In genomic region chr14:90609376-90609775, GRCh38 we compare ENCODE assay signal across 18 cellular contexts.
A peak's percentile ranks its signal among the peaks of the same experiment; 100 is the strongest.
DNase-seq lines count a peak whose midpoint lies in the region; ATAC-seq and TF ChIP-seq lines count a peak whose summit lies in the region.
"Had no signal": no experiment of that assay in that cellular context is flagged by ENCODE, and none has a peak within 500 bp of the region (broad histone marks: within the 10 kb centered on the region; RNA-seq: fewer than 3 reads in every experiment).

No MANE protein-coding gene starts in this region.

- H3K9me3 ChIP-seq in SJCRH30 (replicated peaks), result no peaks in the 10 kb centered on the region
- H3K9me3 ChIP-seq in transverse colon, result no peaks in the 10 kb centered on the region
- H3K9me3 ChIP-seq: MG63 had no signal

- TF ChIP-seq EP300 in transverse colon (IDR thresholded peaks at IDR 0.05; ENCODE audit: low read depth), result no peak

- no peak for TF ChIP-seq POLR2A in transverse colon (IDR thresholded peaks at IDR 0.05)

- no peak for ATAC-seq in HG02885 (IDR thresholded peaks at IDR 0.05; ENCODE audit: poor library complexity, unreplicated experiment)

- intact Hi-C loops in transverse colon (cut with DNase I; ENCODE audit: low total_unique reads), result no loop called here

- H3K4me3 ChIP-seq in SJCRH30, result no peak overlapping the region
- no peak overlapping the region for H3K4me3 ChIP-seq in transverse colon
- H3K4me3 ChIP-seq: MG63, PC-9, SK-N-MC had no signal

- WGBS in transverse colon (ENCODE audit: low coverage in 1 of 2), 2 donors, result 57% methylated on average over 2 of the region's 2 CpGs; no CpG with 5 or more reads in 1 of the 2 donors

- H3K4me1 ChIP-seq in SJCRH30 (peaks cover 50% of the 10 kb centered on the region), transverse colon (peaks cover 0 to 11% (median 2%) of the 10 kb centered on the region in 4 donors)

- H3K27ac ChIP-seq in SJCRH30 (peak overlapping the region; percentile 88), transverse colon (peak overlapping the region in 3 of 4 donors; percentile 23 to 63 (median 56))
- H3K27ac ChIP-seq: PC-9, SK-N-MC had no signal

- TF ChIP-seq CTCF in transverse colon (IDR thresholded peaks at IDR 0.05), result no peak

- H3K36me3 ChIP-seq in SJCRH30 (no peaks in the 10 kb centered on the region), transverse colon (no peaks in the 10 kb centered on the region)
- H3K36me3 ChIP-seq: MG63 had no signal

- no peak for DNase-seq in SJCRH30
- peak; percentile 46 to 72 for DNase-seq in cerebellar nuclear complex (lab: John Stamatoyannopoulos, UW)
- peak; percentile 47 for DNase-seq in myocyte (ENCODE audit: low read depth)
- no peak for DNase-seq in transverse colon
- DNase-seq in midbrain (lab: John Stamatoyannopoulos, UW), result no peak
- DNase-seq in NCI-H446 treated with DMSO at 0.1 percent for 48 hours (lab: John Stamatoyannopoulos, UW), result no peak
- DNase-seq: ACHN, AML-193, COR-L47, IMR-90, Karpas-422, MG63, NCI-H1092 treated with DMSO at 0.1 percent for 48 hours, NCI-H187, NCI-H748 treated with DMSO at 0.1 percent for 48 hours, PC-9 had no signal

- in situ Hi-C loops in transverse colon (cut with MboI; ENCODE audit: low pct_ligation_motif_present in 1 of 4, low pct_unique_long_range_greater_than_20kb in 1 of 4, low sequenced_read_pairs in 3 of 4), result no loop called here

- H3K27me3 ChIP-seq in SJCRH30 (no peaks in the 10 kb centered on the region), transverse colon (no peaks in the 10 kb centered on the region)
- H3K27me3 ChIP-seq: MG63 had no signal

Comparison
In these comparisons a context has a peak if more than half of its experiments do, and no peak if none do; other contexts are left out.
1. DNase-seq: peak in cerebellar nuclear complex (2 of 2) and myocyte (single experiment); none in SJCRH30 (0 of 2), transverse colon (single experiment), midbrain (single experiment) and NCI-H446 treated with DMSO at 0.1 percent for 48 hours (single experiment).